Comparison of ENCODE assay signal across 8 cellular contexts in the genomic region with DNA sequence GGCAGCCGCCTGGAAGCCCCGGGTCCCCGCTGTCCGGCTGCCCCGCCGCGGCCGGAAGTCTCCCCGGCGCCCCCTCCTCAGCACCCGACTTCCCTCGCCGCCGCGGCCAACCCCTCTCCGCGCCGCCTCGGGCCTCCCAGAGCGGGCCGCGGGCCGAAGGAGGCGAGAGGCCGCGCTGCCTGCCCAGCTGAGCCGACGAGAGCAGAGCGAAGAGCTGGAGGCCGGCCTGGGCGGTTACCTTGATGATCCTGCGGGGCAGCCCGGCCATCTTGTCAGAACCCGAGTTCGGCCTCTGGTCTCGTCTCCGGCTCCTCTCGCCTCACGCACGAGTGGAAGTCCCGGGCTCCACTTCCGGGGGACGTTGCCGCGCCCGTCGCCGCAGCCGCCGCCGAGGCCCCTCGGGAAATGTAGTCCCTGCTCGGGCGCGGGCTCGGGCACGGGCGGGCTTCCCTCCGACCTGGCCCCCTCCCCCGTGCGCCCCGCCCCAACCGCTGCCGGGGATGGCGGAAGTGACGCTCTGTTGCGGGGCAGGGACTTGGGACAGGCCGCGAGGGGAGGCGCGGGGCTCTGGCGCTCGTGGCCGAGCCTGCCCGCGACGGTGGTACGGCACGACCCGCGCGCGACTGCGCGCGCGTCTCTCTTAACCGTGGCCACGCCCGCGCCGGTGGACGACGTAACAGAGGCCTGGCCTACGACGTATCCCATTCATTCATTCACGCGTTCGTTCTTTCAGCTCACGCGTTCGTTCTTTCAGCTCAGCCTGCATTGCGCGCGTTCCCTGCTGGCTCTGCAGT. TPM values are rescaled to one million over a fixed set of nuclear protein-coding genes. Genes with fewer than 3 reads are reported as not detected.
DNase-seq lines count a peak whose midpoint lies in the region; ATAC-seq and TF ChIP-seq lines count a peak whose summit lies in the region.

A gene with protein sequence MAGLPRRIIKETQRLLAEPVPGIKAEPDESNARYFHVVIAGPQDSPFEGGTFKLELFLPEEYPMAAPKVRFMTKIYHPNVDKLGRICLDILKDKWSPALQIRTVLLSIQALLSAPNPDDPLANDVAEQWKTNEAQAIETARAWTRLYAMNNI (minus strand): TSS at position 331 of the 794 bp plus-strand sequence. CDS start 63 bp downstream, at position 268.

- H3K79me2 ChIP-seq in PC-3 (ENCODE audit: low read length), result peaks cover 49% of the 10 kb centered on the region

- no peaks in the 10 kb centered on the region for H3K9me3 ChIP-seq in PC-3 (ENCODE audit: low read length)
- H3K9me3 ChIP-seq in mucosa of descending colon, result no peaks in the 10 kb centered on the region

- CTCF ChIA-PET in PC-3 (lab: Charles Lee), result no interaction called here

- ATAC-seq in GM21619 (IDR thresholded peaks at IDR 0.05; ENCODE audit: unreplicated experiment), result peak; percentile 74
- peak; percentile 85 for ATAC-seq in PC-3
- peak; percentile 95 for ATAC-seq in mucosa of descending colon

- H3K27ac ChIP-seq in PC-3 (ENCODE audit: low read length) (peak within 1 kb of the TSS; percentile 68), epithelial cell of prostate (peak within 1 kb of the TSS; percentile 92)

- TF ChIP-seq CTCF in PC-3 (conservative IDR thresholded peaks at IDR 0.05; ENCODE audit: low read depth, low read length) (no peak), mucosa of descending colon (IDR thresholded peaks at IDR 0.05) (no peak)

- no peaks in the 10 kb centered on the region for H3F3A ChIP-seq in PC-3 (ENCODE audit: low read length, unreplicated experiment)

- H3K27me3 ChIP-seq in PC-3 (ENCODE audit: low read length), result no peaks in the 10 kb centered on the region

- POLR2A ChIA-PET in PC-3 (lab: Charles Lee; ENCODE audit: unreplicated experiment), result interaction anchor here (0.5 to 0.6 kb wide), 2 partner anchors 695 to 1400 kb away, joined by 3 read pairs; no protein-coding TSS in a partner anchor

- H4K20me1 ChIP-seq in PC-3 (ENCODE audit: low read length), result peaks cover 42% of the 10 kb centered on the region

- H3K36me3 ChIP-seq in PC-3 (ENCODE audit: low read depth, low read length), result no peaks in the 10 kb centered on the region
- no peaks in the 10 kb centered on the region for H3K36me3 ChIP-seq in mucosa of descending colon (ENCODE audit: low read depth)

- H3K4me1 ChIP-seq in PC-3 (ENCODE audit: insufficient read depth, low read length) (peaks cover 27% of the 10 kb centered on the region), mucosa of descending colon (ENCODE audit: low read depth) (peaks cover 19% of the 10 kb centered on the region)

- intact Hi-C loops in PC-3 (cut with micrococcal nuclease), result loop anchor here (10.0 kb wide), 1 partner anchor 663 kb away; no protein-coding TSS in a partner anchor
- intact Hi-C loops in mucosa of descending colon (cut with DNase I, micrococcal nuclease), result no loop called here

- no peaks in the 10 kb centered on the region for H3K9me2 ChIP-seq in PC-3 (replicated peaks; ENCODE audit: low read length)

- peak within 1 kb of the TSS; percentile 84 for H2AFZ ChIP-seq in PC-3 (ENCODE audit: low read length)

- peak within 1 kb of the TSS; percentile 91 for H3K4me2 ChIP-seq in PC-3 (ENCODE audit: low read length)

- peak within 1 kb of the TSS; percentile 85 for H3K4me3 ChIP-seq in Jurkat, Clone E6-1 (ENCODE audit: low read length)
- H3K4me3 ChIP-seq in PC-3 (ENCODE audit: low read length) (peak within 1 kb of the TSS; percentile 86), mucosa of descending colon (peak within 1 kb of the TSS; percentile 100)

- no TSS peak for BruUV-seq in PC-3 (replicated peaks; lab: Mats Ljungman, UMichigan)

- DNase-seq in DMS153 treated with DMSO at 0.1 percent for 48 hours (lab: John Stamatoyannopoulos, UW; ENCODE audit: unreplicated experiment) (peak; percentile 89), PC-3 (peak; percentile 94), activated T-cell treated with anti-CD3 and anti-CD28 coated beads for 48 hours (ENCODE audit: low read depth) (peak; percentile 98), epithelial cell of prostate (ENCODE audit: low read depth, low spot score) (peak; percentile 55), mucosa of descending colon (peak; percentile 96 to 99 (median 98))
- peak; percentile 89 for DNase-seq in Jurkat, Clone E6-1 (ENCODE audit: low read depth, low spot score)
- DNase-seq in stimulated activated CD8-positive, alpha-beta memory T cell treated with anti-CD3 and anti-CD28 coated beads, Interleukin-4, amount 100 ng/mL, for 1 hour (ENCODE audit: low read depth in 2 of 2, low spot score in 1 of 2), result peak; percentile 90 to 91

- peak within 1 kb of the TSS; percentile 95 for H3K9ac ChIP-seq in PC-3 (ENCODE audit: low read length)

RNA-seq across cellular contexts. Expression of the gene that starts here (rescaled TPM):
- 167 TPM for polyA plus RNA-seq in Jurkat, Clone E6-1 (2012; ENCODE audit: insufficient read depth, insufficient read length)
- total RNA-seq in PC-3 (2014; rRNA removed), result 128 and 205 TPM in 2 replicates
- 10 to 100 TPM; 65.5 to 92.2 (median 81.3) TPM for total RNA-seq in mucosa of descending colon

Comparison
In these comparisons a context has a peak if more than half of its experiments do, and no peak if none do; other contexts are left out.
1. Peak in every context shown above with its lines: DNase-seq, ATAC-seq, H3K4me3 ChIP-seq and H3K27ac ChIP-seq.